16 cellular contexts compared by ENCODE assay signal in the genomic region with DNA sequence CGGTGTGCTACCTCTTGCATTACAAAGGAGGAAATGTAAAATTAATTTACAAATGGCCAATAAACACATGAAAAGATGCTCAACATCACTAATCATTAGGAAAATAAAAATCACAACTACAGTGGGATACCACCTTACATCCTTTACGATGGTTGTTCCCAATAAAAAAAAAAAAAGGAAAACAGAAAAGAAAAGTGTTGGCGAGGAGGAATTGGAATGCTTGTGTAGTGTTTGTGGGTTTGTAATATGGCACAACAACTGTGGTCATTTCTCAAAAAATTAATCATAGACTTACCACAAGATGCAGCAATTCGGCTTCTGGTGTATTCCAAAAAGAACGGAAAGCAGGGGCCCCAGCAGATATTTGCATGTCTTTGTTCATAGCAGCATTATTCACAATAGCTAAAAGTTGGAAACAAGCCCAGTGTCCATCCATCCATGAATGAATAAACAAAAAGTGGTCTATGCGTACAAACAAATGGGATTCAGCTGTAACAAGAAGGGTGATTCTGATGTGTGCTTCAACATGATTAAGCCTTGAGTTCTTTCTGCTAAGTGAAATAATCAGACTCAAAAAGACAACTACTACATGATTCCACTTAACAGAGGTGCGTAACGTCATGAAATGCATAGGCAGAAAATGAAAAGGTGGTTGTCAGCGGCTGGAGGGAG. TPM values are rescaled to one million over a fixed set of nuclear protein-coding genes. Genes with fewer than 3 reads are reported as not detected.
DNase-seq lines count a peak whose midpoint lies in the region; TF ChIP-seq lines count a peak whose summit lies in the region.
"Not testable (repeated sequence)": the region's sequence is repeated elsewhere in the genome, so short reads cannot be mapped to it uniquely, and the experiment has no call there.
"Had no signal": no experiment of that assay in that cellular context is flagged by ENCODE, and none has a peak within 500 bp of the region (broad histone marks: within the 10 kb centered on the region; RNA-seq: fewer than 3 reads in every experiment).

No MANE protein-coding gene starts in this region.

- DNase-seq in DMS53 (lab: John Stamatoyannopoulos, UW) = peak; percentile 32
- peak; percentile 91 for DNase-seq in M059J (ENCODE audit: low read depth)
- peak; percentile 11 for DNase-seq in NCI-H345 treated with DMSO at 0.1 percent for 48 hours (lab: John Stamatoyannopoulos, UW; ENCODE audit: unreplicated experiment)
- DNase-seq in SHP77 treated with DMSO at 0.1 percent for 48 hours (lab: John Stamatoyannopoulos, UW) = peak; percentile 58
- DNase-seq in MCF 10A (ENCODE audit: unreplicated experiment) = peak; percentile 42
- DNase-seq in fibroblast of peridontal ligament (ENCODE audit: extremely low read depth) = peak; percentile 57
- peak; percentile 74 for DNase-seq in midbrain (lab: John Stamatoyannopoulos, UW)

- CTCF ChIA-PET in MCF 10A (lab: Yijun Ruan, JAX) = not testable (repeated sequence)

- not testable (repeated sequence) for H3K36me3 Mint-ChIP-seq in MCF 10A (ENCODE audit: insufficient read depth, unreplicated experiment)

- not testable (repeated sequence) for BruUV-seq in MCF 10A (replicated peaks; lab: Mats Ljungman, UMichigan)

- not testable (repeated sequence) for H3K27ac Mint-ChIP-seq in MCF 10A (ENCODE audit: low read depth, unreplicated experiment)

- H3K4me1 Mint-ChIP-seq in MCF 10A (ENCODE audit: insufficient read depth, unreplicated experiment) = peaks cover 14% of the 10 kb centered on the region

- POLR2A ChIA-PET in MCF 10A (lab: Yijun Ruan, JAX) = not testable (repeated sequence)

- intact Hi-C loops in MCF 10A (cut with micrococcal nuclease) = not testable (repeated sequence)

- not testable (repeated sequence) for H3K27me3 Mint-ChIP-seq in MCF 10A (ENCODE audit: insufficient read depth, unreplicated experiment)

- not testable (repeated sequence) for TF ChIP-seq CTCF in MCF 10A (IDR thresholded peaks at IDR 0.05; ENCODE audit: unreplicated experiment)

- H3K4me3 Mint-ChIP-seq in MCF 10A (ENCODE audit: unreplicated experiment) = not testable (repeated sequence)

- not testable (repeated sequence) for H3K9me3 Mint-ChIP-seq in MCF 10A (ENCODE audit: unreplicated experiment)

RNA-seq across cellular contexts. Expression of a gene that starts 56.0 kb away (rescaled TPM):
- total RNA-seq in M059J (2014; rRNA removed; shearing (Covaris generic)) = 1.9 TPM in 1 of 2 replicates, not detected in the other
- total RNA-seq in MCF 10A (2022) = not detected in 2 replicates
- total RNA-seq: CD8-positive, alpha-beta T cell; glomerular endothelial cell; GM23338; kidney; neural crest cell; OCI-LY7; Right ventricle myocardium superior; sigmoid colon had no signal

RNA-seq across cellular contexts. Expression of a gene that starts 58.1 kb away (rescaled TPM):
- 11.0 and 13.6 TPM in 2 replicates for total RNA-seq in M059J (2014; rRNA removed; shearing (Covaris generic))
- total RNA-seq in MCF 10A (2022) = not detected in 2 replicates
- total RNA-seq: CD8-positive, alpha-beta T cell; GM23338; kidney; lung microvascular endothelial cell; neural crest cell; OCI-LY7; Right ventricle myocardium superior; sigmoid colon had no signal

Comparison
In these comparisons a context has a peak if more than half of its experiments do, and no peak if none do; other contexts are left out.
1. Peak in every context shown above with its lines: DNase-seq.
2. DNase-seq: peak in every context shown above with its lines; median percentile 91 in M059J; 74 in midbrain; 58 in SHP77 treated with DMSO at 0.1 percent for 48 hours; 57 in fibroblast of peridontal ligament; 42 in MCF 10A; 32 in DMS53; 11 in NCI-H345 treated with DMSO at 0.1 percent for 48 hours.